1 cellular context compared by ENCODE assay signal in the genomic region with DNA sequence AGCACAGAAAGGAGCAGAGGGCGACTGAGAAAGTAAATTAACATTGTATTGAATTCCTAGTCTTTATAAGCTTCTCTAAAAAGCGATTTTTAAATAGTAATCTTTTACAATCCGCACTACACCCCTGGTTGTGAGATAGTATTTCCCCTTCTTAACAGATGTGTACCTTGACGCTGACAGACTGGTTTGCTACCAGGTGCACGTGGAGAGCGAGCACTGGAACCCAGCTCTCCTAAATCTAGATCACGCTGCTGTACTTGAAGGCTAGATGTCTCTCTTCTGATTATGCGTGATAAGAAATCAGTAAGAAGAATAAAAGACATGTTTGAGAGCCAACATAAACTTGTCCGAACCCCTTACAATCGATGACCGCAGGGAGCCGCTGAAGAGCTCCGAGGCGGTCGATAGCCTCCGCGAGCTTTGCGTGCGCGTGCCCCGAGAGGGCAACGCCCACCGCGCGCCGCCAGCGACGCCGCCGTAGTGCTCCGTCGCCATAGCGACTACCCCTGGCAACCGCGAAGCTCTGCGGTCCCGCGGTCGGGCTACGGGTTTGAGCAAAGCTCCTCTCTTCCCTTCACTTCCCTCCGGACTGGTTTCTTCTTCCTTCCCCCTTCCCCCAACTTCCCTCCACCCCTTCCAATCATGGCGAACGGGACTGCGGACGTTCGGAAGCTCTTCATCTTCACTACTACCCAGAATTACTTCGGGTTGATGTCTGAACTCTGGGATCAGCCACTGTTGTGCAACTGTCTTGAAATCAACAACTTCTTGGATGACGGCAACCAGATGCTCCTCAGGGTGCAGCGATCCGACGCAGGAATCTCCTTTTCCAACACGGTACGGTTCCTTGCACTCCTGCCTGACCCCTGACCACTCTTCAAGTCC.
A peak's percentile ranks its signal among the peaks of the same experiment; 100 is the strongest.
TF ChIP-seq lines count a peak whose summit lies in the region.

A gene with protein sequence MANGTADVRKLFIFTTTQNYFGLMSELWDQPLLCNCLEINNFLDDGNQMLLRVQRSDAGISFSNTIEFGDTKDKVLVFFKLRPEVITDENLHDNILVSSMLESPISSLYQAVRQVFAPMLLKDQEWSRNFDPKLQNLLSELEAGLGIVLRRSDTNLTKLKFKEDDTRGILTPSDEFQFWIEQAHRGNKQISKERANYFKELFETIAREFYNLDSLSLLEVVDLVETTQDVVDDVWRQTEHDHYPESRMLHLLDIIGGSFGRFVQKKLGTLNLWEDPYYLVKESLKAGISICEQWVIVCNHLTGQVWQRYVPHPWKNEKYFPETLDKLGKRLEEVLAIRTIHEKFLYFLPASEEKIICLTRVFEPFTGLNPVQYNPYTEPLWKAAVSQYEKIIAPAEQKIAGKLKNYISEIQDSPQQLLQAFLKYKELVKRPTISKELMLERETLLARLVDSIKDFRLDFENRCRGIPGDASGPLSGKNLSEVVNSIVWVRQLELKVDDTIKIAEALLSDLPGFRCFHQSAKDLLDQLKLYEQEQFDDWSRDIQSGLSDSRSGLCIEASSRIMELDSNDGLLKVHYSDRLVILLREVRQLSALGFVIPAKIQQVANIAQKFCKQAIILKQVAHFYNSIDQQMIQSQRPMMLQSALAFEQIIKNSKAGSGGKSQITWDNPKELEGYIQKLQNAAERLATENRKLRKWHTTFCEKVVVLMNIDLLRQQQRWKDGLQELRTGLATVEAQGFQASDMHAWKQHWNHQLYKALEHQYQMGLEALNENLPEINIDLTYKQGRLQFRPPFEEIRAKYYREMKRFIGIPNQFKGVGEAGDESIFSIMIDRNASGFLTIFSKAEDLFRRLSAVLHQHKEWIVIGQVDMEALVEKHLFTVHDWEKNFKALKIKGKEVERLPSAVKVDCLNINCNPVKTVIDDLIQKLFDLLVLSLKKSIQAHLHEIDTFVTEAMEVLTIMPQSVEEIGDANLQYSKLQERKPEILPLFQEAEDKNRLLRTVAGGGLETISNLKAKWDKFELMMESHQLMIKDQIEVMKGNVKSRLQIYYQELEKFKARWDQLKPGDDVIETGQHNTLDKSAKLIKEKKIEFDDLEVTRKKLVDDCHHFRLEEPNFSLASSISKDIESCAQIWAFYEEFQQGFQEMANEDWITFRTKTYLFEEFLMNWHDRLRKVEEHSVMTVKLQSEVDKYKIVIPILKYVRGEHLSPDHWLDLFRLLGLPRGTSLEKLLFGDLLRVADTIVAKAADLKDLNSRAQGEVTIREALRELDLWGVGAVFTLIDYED (N-terminal part only) (plus strand): TSS at position 494 of the 885 bp plus-strand sequence. CDS start 149 bp downstream, at position 643.

TF ChIP-seq in HepG2, 621 proteins besides CTCF, POLR2A, EP300 and RAD21 (continued from another document and continues in another):
- TF ChIP-seq, protein P1, sequence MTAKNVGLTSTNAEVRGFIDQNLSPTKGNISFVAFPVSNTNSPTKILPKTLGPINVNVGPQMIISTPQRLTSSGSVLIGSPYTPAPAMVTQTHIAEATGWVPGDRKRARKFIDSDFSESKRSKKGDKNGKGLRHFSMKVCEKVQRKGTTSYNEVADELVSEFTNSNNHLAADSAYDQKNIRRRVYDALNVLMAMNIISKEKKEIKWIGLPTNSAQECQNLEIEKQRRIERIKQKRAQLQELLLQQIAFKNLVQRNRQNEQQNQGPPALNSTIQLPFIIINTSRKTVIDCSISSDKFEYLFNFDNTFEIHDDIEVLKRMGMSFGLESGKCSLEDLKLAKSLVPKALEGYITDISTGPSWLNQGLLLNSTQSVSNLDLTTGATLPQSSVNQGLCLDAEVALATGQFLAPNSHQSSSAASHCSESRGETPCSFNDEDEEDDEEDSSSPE (CRISPR knock-in tag; IDR thresholded peaks at IDR 0.05) = peak; percentile 48; the same call in 1 of the 2 replicates
- TF ChIP-seq JDP2 (CRISPR knock-in tag; IDR thresholded peaks at IDR 0.05; ENCODE audit: borderline replicate concordance) (no peak), KLF6 (CRISPR knock-in tag; IDR thresholded peaks at IDR 0.05) (0 out of 2 replicates have a peak, but pooled peaks have one; percentile 48), HCFC1 (IDR thresholded peaks at IDR 0.05; ENCODE audit: low read depth, low read length) (no peak), PTBP1 (IDR thresholded peaks at IDR 0.05; ENCODE audit: low read depth, low read length, poor library complexity, severe bottlenecking) (no peak), CREM (IDR thresholded peaks at IDR 0.05) (no peak), CREM (CRISPR knock-in tag; IDR thresholded peaks at IDR 0.05) (no peak), BCL6 (CRISPR knock-in tag; IDR thresholded peaks at IDR 0.05) (peak; percentile 47; the same call in 1 of the 2 replicates), ZFP1 (CRISPR knock-in tag; IDR thresholded peaks at IDR 0.05) (no peak), ZNF251 (CRISPR knock-in tag; IDR thresholded peaks at IDR 0.05) (no peak), ZSCAN31 (CRISPR knock-in tag; IDR thresholded peaks at IDR 0.05; ENCODE audit: low read depth) (no peak), ZNF10 (CRISPR knock-in tag; IDR thresholded peaks at IDR 0.05; ENCODE audit: borderline replicate concordance, low read depth) (no peak), ZNF674 (CRISPR knock-in tag; IDR thresholded peaks at IDR 0.05; ENCODE audit: low read depth) (no peak), HMG20A (CRISPR knock-in tag; IDR thresholded peaks at IDR 0.05; ENCODE audit: borderline replicate concordance) (0 out of 2 replicates have a peak, but pooled peaks have one; percentile 16), AGO2 (optimal IDR thresholded peaks at IDR 0.05; ENCODE audit: low read depth, low read length) (no peak), CBX1 (IDR thresholded peaks at IDR 0.05; ENCODE audit: low read depth) (no peak), SIN3B (IDR thresholded peaks at IDR 0.05; ENCODE audit: low read length) (peak; percentile 34; the same call in 1 of the 2 replicates), ZNF367 (CRISPR knock-in tag; IDR thresholded peaks at IDR 0.05; ENCODE audit: borderline replicate concordance) (no peak), ZMYM4 (CRISPR knock-in tag; IDR thresholded peaks at IDR 0.05) (peak; percentile 97), KDM5A (IDR thresholded peaks at IDR 0.05; ENCODE audit: borderline replicate concordance, low read length) (no peak), PAX8 (CRISPR knock-in tag; IDR thresholded peaks at IDR 0.05; ENCODE audit: borderline replicate concordance) (no peak), GATA4 (IDR thresholded peaks at IDR 0.05; ENCODE audit: borderline replicate concordance, low read depth) (no peak), ZZZ3 (CRISPR knock-in tag; IDR thresholded peaks at IDR 0.05; ENCODE audit: borderline replicate concordance) (no peak), MEIS2 (CRISPR knock-in tag; IDR thresholded peaks at IDR 0.05) (peak; percentile 67; the same call in 1 of the 2 replicates), RELA (CRISPR knock-in tag; IDR thresholded peaks at IDR 0.05) (no peak), SIN3A (IDR thresholded peaks at IDR 0.05; ENCODE audit: borderline replicate concordance, low read depth, low read length) (peak; percentile 88; the same call in 1 of the 2 replicates)
- TF ChIP-seq, protein P2, sequence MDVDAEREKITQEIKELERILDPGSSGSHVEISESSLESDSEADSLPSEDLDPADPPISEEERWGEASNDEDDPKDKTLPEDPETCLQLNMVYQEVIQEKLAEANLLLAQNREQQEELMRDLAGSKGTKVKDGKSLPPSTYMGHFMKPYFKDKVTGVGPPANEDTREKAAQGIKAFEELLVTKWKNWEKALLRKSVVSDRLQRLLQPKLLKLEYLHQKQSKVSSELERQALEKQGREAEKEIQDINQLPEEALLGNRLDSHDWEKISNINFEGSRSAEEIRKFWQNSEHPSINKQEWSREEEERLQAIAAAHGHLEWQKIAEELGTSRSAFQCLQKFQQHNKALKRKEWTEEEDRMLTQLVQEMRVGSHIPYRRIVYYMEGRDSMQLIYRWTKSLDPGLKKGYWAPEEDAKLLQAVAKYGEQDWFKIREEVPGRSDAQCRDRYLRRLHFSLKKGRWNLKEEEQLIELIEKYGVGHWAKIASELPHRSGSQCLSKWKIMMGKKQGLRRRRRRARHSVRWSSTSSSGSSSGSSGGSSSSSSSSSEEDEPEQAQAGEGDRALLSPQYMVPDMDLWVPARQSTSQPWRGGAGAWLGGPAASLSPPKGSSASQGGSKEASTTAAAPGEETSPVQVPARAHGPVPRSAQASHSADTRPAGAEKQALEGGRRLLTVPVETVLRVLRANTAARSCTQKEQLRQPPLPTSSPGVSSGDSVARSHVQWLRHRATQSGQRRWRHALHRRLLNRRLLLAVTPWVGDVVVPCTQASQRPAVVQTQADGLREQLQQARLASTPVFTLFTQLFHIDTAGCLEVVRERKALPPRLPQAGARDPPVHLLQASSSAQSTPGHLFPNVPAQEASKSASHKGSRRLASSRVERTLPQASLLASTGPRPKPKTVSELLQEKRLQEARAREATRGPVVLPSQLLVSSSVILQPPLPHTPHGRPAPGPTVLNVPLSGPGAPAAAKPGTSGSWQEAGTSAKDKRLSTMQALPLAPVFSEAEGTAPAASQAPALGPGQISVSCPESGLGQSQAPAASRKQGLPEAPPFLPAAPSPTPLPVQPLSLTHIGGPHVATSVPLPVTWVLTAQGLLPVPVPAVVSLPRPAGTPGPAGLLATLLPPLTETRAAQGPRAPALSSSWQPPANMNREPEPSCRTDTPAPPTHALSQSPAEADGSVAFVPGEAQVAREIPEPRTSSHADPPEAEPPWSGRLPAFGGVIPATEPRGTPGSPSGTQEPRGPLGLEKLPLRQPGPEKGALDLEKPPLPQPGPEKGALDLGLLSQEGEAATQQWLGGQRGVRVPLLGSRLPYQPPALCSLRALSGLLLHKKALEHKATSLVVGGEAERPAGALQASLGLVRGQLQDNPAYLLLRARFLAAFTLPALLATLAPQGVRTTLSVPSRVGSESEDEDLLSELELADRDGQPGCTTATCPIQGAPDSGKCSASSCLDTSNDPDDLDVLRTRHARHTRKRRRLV (CRISPR knock-in tag; IDR thresholded peaks at IDR 0.05) = no peak
- TF ChIP-seq, protein P3, sequence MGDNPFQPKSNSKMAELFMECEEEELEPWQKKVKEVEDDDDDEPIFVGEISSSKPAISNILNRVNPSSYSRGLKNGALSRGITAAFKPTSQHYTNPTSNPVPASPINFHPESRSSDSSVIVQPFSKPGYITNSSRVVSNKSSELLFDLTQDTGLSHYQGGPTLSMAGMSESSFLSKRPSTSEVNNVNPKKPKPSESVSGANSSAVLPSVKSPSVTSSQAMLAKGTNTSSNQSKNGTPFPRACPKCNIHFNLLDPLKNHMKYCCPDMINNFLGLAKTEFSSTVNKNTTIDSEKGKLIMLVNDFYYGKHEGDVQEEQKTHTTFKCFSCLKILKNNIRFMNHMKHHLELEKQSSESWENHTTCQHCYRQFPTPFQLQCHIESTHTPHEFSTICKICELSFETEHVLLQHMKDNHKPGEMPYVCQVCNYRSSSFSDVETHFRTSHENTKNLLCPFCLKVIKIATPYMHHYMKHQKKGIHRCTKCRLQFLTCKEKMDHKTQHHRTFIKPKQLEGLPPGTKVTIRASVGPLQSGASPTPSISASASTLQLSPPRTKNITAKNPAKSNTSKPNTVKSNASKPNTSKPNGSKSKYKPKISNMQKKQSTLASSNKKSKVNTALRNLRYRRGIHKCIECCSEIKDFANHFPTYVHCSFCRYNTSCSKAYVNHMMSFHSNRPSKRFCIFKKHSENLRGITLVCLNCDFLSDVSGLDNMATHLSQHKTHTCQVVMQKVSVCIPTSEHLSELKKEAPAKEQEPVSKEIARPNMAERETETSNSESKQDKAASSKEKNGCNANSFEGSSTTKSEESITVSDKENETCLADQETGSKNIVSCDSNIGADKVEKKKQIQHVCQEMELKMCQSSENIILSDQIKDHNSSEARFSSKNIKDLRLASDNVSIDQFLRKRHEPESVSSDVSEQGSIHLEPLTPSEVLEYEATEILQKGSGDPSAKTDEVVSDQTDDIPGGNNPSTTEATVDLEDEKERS (CRISPR knock-in tag; IDR thresholded peaks at IDR 0.05) = no peak
- TF ChIP-seq, protein P4, sequence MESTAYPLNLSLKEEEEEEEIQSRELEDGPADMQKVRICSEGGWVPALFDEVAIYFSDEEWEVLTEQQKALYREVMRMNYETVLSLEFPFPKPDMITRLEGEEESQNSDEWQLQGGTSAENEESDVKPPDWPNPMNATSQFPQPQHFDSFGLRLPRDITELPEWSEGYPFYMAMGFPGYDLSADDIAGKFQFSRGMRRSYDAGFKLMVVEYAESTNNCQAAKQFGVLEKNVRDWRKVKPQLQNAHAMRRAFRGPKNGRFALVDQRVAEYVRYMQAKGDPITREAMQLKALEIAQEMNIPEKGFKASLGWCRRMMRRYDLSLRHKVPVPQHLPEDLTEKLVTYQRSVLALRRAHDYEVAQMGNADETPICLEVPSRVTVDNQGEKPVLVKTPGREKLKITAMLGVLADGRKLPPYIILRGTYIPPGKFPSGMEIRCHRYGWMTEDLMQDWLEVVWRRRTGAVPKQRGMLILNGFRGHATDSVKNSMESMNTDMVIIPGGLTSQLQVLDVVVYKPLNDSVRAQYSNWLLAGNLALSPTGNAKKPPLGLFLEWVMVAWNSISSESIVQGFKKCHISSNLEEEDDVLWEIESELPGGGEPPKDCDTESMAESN (CRISPR knock-in tag; conservative IDR thresholded peaks at IDR 0.05) = peak; percentile 49; the same call in 1 of the 2 replicates
- TF ChIP-seq, protein P5, sequence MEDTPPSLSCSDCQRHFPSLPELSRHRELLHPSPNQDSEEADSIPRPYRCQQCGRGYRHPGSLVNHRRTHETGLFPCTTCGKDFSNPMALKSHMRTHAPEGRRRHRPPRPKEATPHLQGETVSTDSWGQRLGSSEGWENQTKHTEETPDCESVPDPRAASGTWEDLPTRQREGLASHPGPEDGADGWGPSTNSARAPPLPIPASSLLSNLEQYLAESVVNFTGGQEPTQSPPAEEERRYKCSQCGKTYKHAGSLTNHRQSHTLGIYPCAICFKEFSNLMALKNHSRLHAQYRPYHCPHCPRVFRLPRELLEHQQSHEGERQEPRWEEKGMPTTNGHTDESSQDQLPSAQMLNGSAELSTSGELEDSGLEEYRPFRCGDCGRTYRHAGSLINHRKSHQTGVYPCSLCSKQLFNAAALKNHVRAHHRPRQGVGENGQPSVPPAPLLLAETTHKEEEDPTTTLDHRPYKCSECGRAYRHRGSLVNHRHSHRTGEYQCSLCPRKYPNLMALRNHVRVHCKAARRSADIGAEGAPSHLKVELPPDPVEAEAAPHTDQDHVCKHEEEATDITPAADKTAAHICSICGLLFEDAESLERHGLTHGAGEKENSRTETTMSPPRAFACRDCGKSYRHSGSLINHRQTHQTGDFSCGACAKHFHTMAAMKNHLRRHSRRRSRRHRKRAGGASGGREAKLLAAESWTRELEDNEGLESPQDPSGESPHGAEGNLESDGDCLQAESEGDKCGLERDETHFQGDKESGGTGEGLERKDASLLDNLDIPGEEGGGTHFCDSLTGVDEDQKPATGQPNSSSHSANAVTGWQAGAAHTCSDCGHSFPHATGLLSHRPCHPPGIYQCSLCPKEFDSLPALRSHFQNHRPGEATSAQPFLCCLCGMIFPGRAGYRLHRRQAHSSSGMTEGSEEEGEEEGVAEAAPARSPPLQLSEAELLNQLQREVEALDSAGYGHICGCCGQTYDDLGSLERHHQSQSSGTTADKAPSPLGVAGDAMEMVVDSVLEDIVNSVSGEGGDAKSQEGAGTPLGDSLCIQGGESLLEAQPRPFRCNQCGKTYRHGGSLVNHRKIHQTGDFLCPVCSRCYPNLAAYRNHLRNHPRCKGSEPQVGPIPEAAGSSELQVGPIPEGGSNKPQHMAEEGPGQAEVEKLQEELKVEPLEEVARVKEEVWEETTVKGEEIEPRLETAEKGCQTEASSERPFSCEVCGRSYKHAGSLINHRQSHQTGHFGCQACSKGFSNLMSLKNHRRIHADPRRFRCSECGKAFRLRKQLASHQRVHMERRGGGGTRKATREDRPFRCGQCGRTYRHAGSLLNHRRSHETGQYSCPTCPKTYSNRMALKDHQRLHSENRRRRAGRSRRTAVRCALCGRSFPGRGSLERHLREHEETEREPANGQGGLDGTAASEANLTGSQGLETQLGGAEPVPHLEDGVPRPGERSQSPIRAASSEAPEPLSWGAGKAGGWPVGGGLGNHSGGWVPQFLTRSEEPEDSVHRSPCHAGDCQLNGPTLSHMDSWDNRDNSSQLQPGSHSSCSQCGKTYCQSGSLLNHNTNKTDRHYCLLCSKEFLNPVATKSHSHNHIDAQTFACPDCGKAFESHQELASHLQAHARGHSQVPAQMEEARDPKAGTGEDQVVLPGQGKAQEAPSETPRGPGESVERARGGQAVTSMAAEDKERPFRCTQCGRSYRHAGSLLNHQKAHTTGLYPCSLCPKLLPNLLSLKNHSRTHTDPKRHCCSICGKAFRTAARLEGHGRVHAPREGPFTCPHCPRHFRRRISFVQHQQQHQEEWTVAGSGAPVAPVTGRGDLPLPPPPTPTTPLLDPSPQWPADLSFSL (CRISPR knock-in tag; IDR thresholded peaks at IDR 0.05) = no peak
